Comparison of ENCODE assay signal across 8 cellular contexts in the genomic region with DNA sequence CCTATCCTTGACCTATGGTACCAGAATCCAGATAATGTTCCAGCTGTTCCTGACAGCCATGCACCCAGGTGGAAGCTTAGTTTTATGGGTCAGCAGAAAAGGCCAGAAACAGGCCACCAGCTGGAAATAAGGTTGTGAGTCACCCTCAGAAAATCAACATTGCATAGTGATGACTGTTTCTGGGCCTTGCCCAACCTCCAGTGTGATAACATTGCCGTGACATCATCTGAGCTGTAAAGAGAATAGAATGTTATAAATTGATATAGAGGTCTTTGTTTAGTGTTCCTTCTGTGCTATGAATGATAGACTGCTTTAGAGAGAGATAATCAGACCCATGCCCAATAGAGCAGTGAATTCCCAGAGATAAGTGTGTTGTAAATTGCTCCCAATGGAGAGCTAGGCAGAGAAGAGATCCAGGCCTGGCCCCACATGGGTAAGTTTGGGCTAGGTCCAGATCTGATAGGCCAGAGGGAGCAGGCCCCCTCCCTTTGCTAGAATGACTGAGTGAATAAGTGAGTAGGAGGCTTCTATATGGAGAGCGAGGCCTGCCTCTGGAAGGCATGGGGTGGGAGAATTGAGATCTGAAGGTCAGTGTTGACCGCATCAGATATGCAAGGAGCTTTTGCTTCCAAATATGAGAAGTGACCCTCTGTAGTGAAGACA. TPM values are rescaled to one million over a fixed set of nuclear protein-coding genes. Genes with fewer than 3 reads are reported as not detected.
A peak's percentile ranks its signal among the peaks of the same experiment; 100 is the strongest.
DNase-seq lines count a peak whose midpoint lies in the region; ATAC-seq, FAIRE-seq and TF ChIP-seq lines count a peak whose summit lies in the region.

No MANE protein-coding gene starts in this region.

- peak; percentile 79 to 89 for ATAC-seq in lower lobe of right lung
- ATAC-seq in GM19397 (IDR thresholded peaks at IDR 0.05; ENCODE audit: unreplicated experiment): no peak

- peak; percentile 28 for FAIRE-seq in bronchial epithelial cell (lab: Jason Lieb, UNC)

- intact Hi-C loops in lower lobe of right lung (cut with DNase I): loop anchor here (10.0 kb wide), 1 partner anchor 784 kb away; no protein-coding TSS in a partner anchor

- H3K9me3 ChIP-seq in AG04450 (ENCODE audit: control insufficient read depth, insufficient read depth, low read length) (no peaks in the 10 kb centered on the region), lower lobe of right lung (no peaks in the 10 kb centered on the region)

- CTCF ChIA-PET in AG04450 (lab: Charles Lee): interaction anchor here (1.3 to 1.7 kb wide), 2 partner anchors 36 to 290 kb away, joined by 3 to 6 read pairs; no protein-coding TSS in a partner anchor

- no peak overlapping the region for H3K4me3 ChIP-seq in AG04450 (ENCODE audit: low read depth, low read length)
- H3K4me3 ChIP-seq in bronchial epithelial cell (ENCODE audit: low read depth, low read length): no peak overlapping the region
- no peak overlapping the region for H3K4me3 ChIP-seq in lower lobe of right lung

- H3K27ac ChIP-seq in AG04450 (ENCODE audit: low read depth, low read length): peak overlapping the region; percentile 94
- H3K27ac ChIP-seq in lower lobe of right lung: no peak overlapping the region

- TF ChIP-seq CTCF in AG04450 (IDR thresholded peaks at IDR 0.05; ENCODE audit: low read depth, low read length): no peak
- no peak for TF ChIP-seq CTCF in bronchial epithelial cell (IDR thresholded peaks at IDR 0.05; ENCODE audit: insufficient read depth, low read length, severe bottlenecking)
- no peak for TF ChIP-seq CTCF in lower lobe of right lung (IDR thresholded peaks at IDR 0.05)

- H3K4me1 ChIP-seq in lower lobe of right lung: no peaks in the 10 kb centered on the region

- H3K36me3 ChIP-seq in bronchial epithelial cell (ENCODE audit: control insufficient read depth, insufficient read depth, low read length): no peaks in the 10 kb centered on the region
- no peaks in the 10 kb centered on the region for H3K36me3 ChIP-seq in lower lobe of right lung

- POLR2A ChIA-PET in AG04450 (lab: Yijun Ruan, JAX): interaction anchor here (0.7 to 1.6 kb wide), 6 partner anchors 46 to 497 kb away, joined by 3 to 6 read pairs (median 4); partner anchors contain the start of gene PYROXD2

- DNase-seq in AG04450 (ENCODE audit: low read depth, low spot score): peak; percentile 83
- DNase-seq in LHCN-M2 (ENCODE audit: low read depth): peak; percentile 93
- peak; percentile 94 for DNase-seq in bronchial epithelial cell (ENCODE audit: low read depth)
- no peak for DNase-seq in lower lobe of right lung
- no peak for DNase-seq in activated CD4-positive, CD25-positive, alpha-beta regulatory T cell (lab: John Stamatoyannopoulos, UW)
- DNase-seq in activated T-cell treated with anti-CD3 and anti-CD28 coated beads, Interleukin-2, amount 50 U/mL, for 48 hours: no peak
- no peak for DNase-seq in NCI-H1694 (lab: John Stamatoyannopoulos, UW)

- H3K27me3 ChIP-seq in AG04450 (ENCODE audit: control insufficient read depth, insufficient read depth, low read length): peaks cover 4% of the 10 kb centered on the region
- no peaks in the 10 kb centered on the region for H3K27me3 ChIP-seq in bronchial epithelial cell (ENCODE audit: control insufficient read depth, insufficient read depth, low read length)
- peaks cover 3% of the 10 kb centered on the region for H3K27me3 ChIP-seq in lower lobe of right lung (ENCODE audit: low read depth)

RNA-seq across cellular contexts. Expression of gene HPS1, which starts 14.2 kb away (rescaled TPM):
- 56.7 and 66.2 TPM in 2 replicates for polyA plus RNA-seq in AG04450 (2011; rRNA removed)
- polyA minus RNA-seq in AG04450 (2011; rRNA and poly(A)+ RNA removed): 53.0 and 58.1 TPM in 2 replicates
- total RNA-seq in LHCN-M2 (2014; rRNA removed): 37.6 and 46.0 TPM in 2 replicates
- polyA plus RNA-seq in LHCN-M2 (2012): 55.9 TPM
- 15.8 and 26.9 TPM in 2 replicates for total RNA-seq in bronchial epithelial cell
- 86.3 TPM for total RNA-seq in lower lobe of right lung

RNA-seq across cellular contexts. Expression of gene PYROXD2, which starts 46.0 kb away (rescaled TPM):
- 20.3 and 25.6 TPM in 2 replicates for polyA plus RNA-seq in AG04450 (2011; rRNA removed)
- polyA minus RNA-seq in AG04450 (2011; rRNA and poly(A)+ RNA removed): 18.5 and 25.2 TPM in 2 replicates
- total RNA-seq in LHCN-M2 (2014; rRNA removed) (9.3 and 11.4 TPM in 2 replicates), bronchial epithelial cell (0.77 and 1.1 TPM in 2 replicates), lower lobe of right lung (17.8 TPM)
- polyA plus RNA-seq in LHCN-M2 (2012): 12.1 TPM

Comparison
In these comparisons a context has a peak if more than half of its experiments do, and no peak if none do; other contexts are left out.
1. DNase-seq: peak in AG04450 (single experiment), LHCN-M2 (single experiment) and bronchial epithelial cell (single experiment); none in lower lobe of right lung (single experiment), activated CD4-positive, CD25-positive, alpha-beta regulatory T cell (0 of 4), activated T-cell treated with anti-CD3 and anti-CD28 coated beads, Interleukin-2, amount 50 U/mL, for 48 hours (0 of 2) and NCI-H1694 (single experiment).